18 cellular contexts compared by ENCODE assay signal in genomic region chr4:51870441-51871188, GRCh38. TPM values are rescaled to one million over a fixed set of nuclear protein-coding genes. Genes with fewer than 3 reads are reported as not detected.
A peak's percentile ranks its signal among the peaks of the same experiment; 100 is the strongest.
DNase-seq lines count a peak whose midpoint lies in the region; ATAC-seq, FAIRE-seq and TF ChIP-seq lines count a peak whose summit lies in the region.
"Had no signal": no experiment of that assay in that cellular context is flagged by ENCODE, and none has a peak within 500 bp of the region (broad histone marks: within the 10 kb centered on the region; RNA-seq: fewer than 3 reads in every experiment).

No MANE protein-coding gene starts in this region.

- no peaks in the 10 kb centered on the region for H3K9me2 ChIP-seq in GM23248 (ENCODE audit: insufficient read depth)

- in situ Hi-C loops in GM23248 (cut with MboI) = no loop called here

- H4K20me1 ChIP-seq in GM23248 (ENCODE audit: insufficient read depth) = 0 out of 2 replicates have a peak, but pooled peaks cover 3% of the 10 kb centered on the region

- no peaks in the 10 kb centered on the region for H3K9me3 Mint-ChIP-seq in osteocyte (ENCODE audit: unreplicated experiment)
- H3K9me3 Mint-ChIP-seq in T-cell = peaks cover 0 to 4% (median 0%) of the 10 kb centered on the region in 3 donors

- no peaks in the 10 kb centered on the region for H3K27me3 Mint-ChIP-seq in osteocyte (ENCODE audit: unreplicated experiment)
- H3K27me3 Mint-ChIP-seq in T-cell = no peaks in the 10 kb centered on the region

- H3K36me3 Mint-ChIP-seq in osteocyte (ENCODE audit: unreplicated experiment) (peaks cover 46% of the 10 kb centered on the region), T-cell (peaks cover 72% of the 10 kb centered on the region)

- WGBS in GM23248 (ENCODE audit: low coverage in 1 of 2, low lambda C conversion rate in 2 of 2, missing lambda C conversion rate in 2 of 2), 2 experiments = 94 to 99% methylated on average over 3 of the region's 3 CpGs

- TF ChIP-seq CTCF in RWPE2 (IDR thresholded peaks at IDR 0.05; ENCODE audit: poor library complexity, severe bottlenecking) (no peak), osteocyte (IDR thresholded peaks at IDR 0.05) (no peak), upper lobe of right lung (IDR thresholded peaks at IDR 0.05) (no peak)

- H3K27ac Mint-ChIP-seq in osteocyte (ENCODE audit: unreplicated experiment) (peak overlapping the region; percentile 23), T-cell (no peak overlapping the region)

- H3K79me2 ChIP-seq in GM23248 (ENCODE audit: insufficient read depth) = peaks cover 10% of the 10 kb centered on the region; the same call in 1 of the 2 replicates

- CTCF ChIA-PET in T-cell (lab: Charles Lee) = no interaction called here

- no peak overlapping the region for H3K4me2 ChIP-seq in GM23248 (ENCODE audit: unreplicated experiment)
- H3K4me2 ChIP-seq: BLaER1 treated with 17β-estradiol and CSF1 and Interleukin-3, amounts not matched to agents 10 nM and 100 nM had no signal

- H3K9ac ChIP-seq in GM23248 = no peak overlapping the region
- H3K9ac ChIP-seq: BLaER1 treated with 17β-estradiol and CSF1 and Interleukin-3, amounts not matched to agents 10 nM and 100 nM had no signal

- POLR2A ChIA-PET in T-cell (lab: Charles Lee) = no interaction called here

- H3K27me3 ChIP-seq in GM23248 (replicated peaks; ENCODE audit: insufficient read depth) (no peaks in the 10 kb centered on the region), RWPE2 (ENCODE audit: insufficient read depth, poor library complexity, severe bottlenecking) (no peaks in the 10 kb centered on the region), upper lobe of right lung (no peaks in the 10 kb centered on the region)
- H3K27me3 ChIP-seq: BLaER1 treated with 17β-estradiol and CSF1 and Interleukin-3, amounts not matched to agents 10 nM and 100 nM had no signal

- no peak for FAIRE-seq in frontal cortex (lab: Jason Lieb, UNC)
- FAIRE-seq: GM12878 had no signal

- no peaks in the 10 kb centered on the region for H3F3A ChIP-seq in GM23248 (ENCODE audit: insufficient read depth)

- H2AFZ ChIP-seq in GM23248 = no peak overlapping the region

- H3K4me3 Mint-ChIP-seq in osteocyte (ENCODE audit: unreplicated experiment) (no peak overlapping the region), T-cell (no peak overlapping the region)

- DNase-seq in GM23248 = peak; percentile 13
- no peak for DNase-seq in RWPE2 (ENCODE audit: low spot score)
- peak; percentile 10 for DNase-seq in fibroblast of gingiva (ENCODE audit: low read depth)
- no peak for DNase-seq in osteocyte (ENCODE audit: extremely low spot score, unreplicated experiment)
- DNase-seq in T-cell = no peak
- no peak for DNase-seq in frontal cortex (ENCODE audit: low spot score in 2 of 2)
- no peak for DNase-seq in upper lobe of right lung
- DNase-seq: DMS79 treated with DMSO at 0.1 percent for 48 hours, HCEC 1CT, KBM-7, NCI-H1436 treated with DMSO at 0.1 percent for 48 hours, NCI-H2081 treated with DMSO at 0.1 percent for 48 hours, NCI-H510A treated with DMSO at 0.1 percent for 48 hours, NCI-H82 had no signal

- ATAC-seq in RWPE2 (ENCODE audit: low read depth) = peak; percentile 49; the same call in 2 of the 3 replicates
- ATAC-seq in T-cell (replicated peaks in 1 of 4) = no peak
- ATAC-seq in HG02885 (IDR thresholded peaks at IDR 0.05; ENCODE audit: poor library complexity, unreplicated experiment) = no peak
- ATAC-seq in upper lobe of right lung = no peak
- ATAC-seq: GM12878, Right ventricle myocardium inferior had no signal

- H3K9me3 ChIP-seq in GM23248 (ENCODE audit: low read depth) (no peaks in the 10 kb centered on the region), RWPE2 (ENCODE audit: severe bottlenecking) (no peaks in the 10 kb centered on the region), upper lobe of right lung (no peaks in the 10 kb centered on the region)

- H3K36me3 ChIP-seq in GM23248 (ENCODE audit: low read depth) (peaks cover 34% of the 10 kb centered on the region), RWPE2 (ENCODE audit: low read depth) (peaks cover 79% of the 10 kb centered on the region), upper lobe of right lung (peaks cover 48% of the 10 kb centered on the region)

- H3K4me1 Mint-ChIP-seq in osteocyte (ENCODE audit: unreplicated experiment) (peaks cover 31% of the 10 kb centered on the region), T-cell (no peaks in the 10 kb centered on the region)

- no peak overlapping the region for H3K27ac ChIP-seq in GM23248
- H3K27ac ChIP-seq in RWPE2 (ENCODE audit: poor library complexity, severe bottlenecking) = no peak overlapping the region
- no peak overlapping the region for H3K27ac ChIP-seq in upper lobe of right lung
- H3K27ac ChIP-seq: BLaER1 treated with 17β-estradiol and CSF1 and Interleukin-3, amounts not matched to agents 10 nM and 100 nM had no signal

- H3K4me3 ChIP-seq in GM23248 (no peak overlapping the region), RWPE2 (ENCODE audit: severe bottlenecking) (no peak overlapping the region), upper lobe of right lung (no peak overlapping the region)
- H3K4me3 ChIP-seq: BLaER1 treated with 17β-estradiol and CSF1 and Interleukin-3, amounts not matched to agents 10 nM and 100 nM; GM12878 had no signal

- intact Hi-C loops in upper lobe of right lung (cut with DNase I) = no loop called here

- H3K4me1 ChIP-seq in GM23248 (ENCODE audit: insufficient read depth) (0 out of 2 replicates have a peak, but pooled peaks cover 10% of the 10 kb centered on the region), RWPE2 (ENCODE audit: insufficient read depth, poor library complexity, severe bottlenecking) (no peaks in the 10 kb centered on the region), upper lobe of right lung (no peaks in the 10 kb centered on the region)
- H3K4me1 ChIP-seq: BLaER1 treated with 17β-estradiol and CSF1 and Interleukin-3, amounts not matched to agents 10 nM and 100 nM had no signal

RNA-seq across cellular contexts. Expression of gene DCUN1D4, which starts 27.7 kb away (rescaled TPM):
- total RNA-seq in GM23248 (2014; rRNA removed; shearing (Covaris generic)) = 33.2 and 47.9 TPM in 2 replicates
- 46.8 TPM in 2 replicates for polyA plus RNA-seq in GM23248 (2016; fragmentation: Nextera tagmentation; extraction: Ambion mirVana)
- total RNA-seq in osteocyte (50.8 and 52.3 TPM in 2 replicates), T-cell (10 to 100 TPM; 35.6 to 47.1 (median 37.3) TPM), frontal cortex (124 TPM), upper lobe of right lung (42.7 TPM)

Comparison
In these comparisons a context has a peak if more than half of its experiments do, and no peak if none do; other contexts are left out.
1. DNase-seq: peak in GM23248 (single experiment) and fibroblast of gingiva (single experiment); none in RWPE2 (single experiment), osteocyte (single experiment), T-cell (0 of 34), frontal cortex (0 of 2) and upper lobe of right lung (single experiment).